2 cellular contexts compared by ENCODE assay signal in the genomic region with DNA sequence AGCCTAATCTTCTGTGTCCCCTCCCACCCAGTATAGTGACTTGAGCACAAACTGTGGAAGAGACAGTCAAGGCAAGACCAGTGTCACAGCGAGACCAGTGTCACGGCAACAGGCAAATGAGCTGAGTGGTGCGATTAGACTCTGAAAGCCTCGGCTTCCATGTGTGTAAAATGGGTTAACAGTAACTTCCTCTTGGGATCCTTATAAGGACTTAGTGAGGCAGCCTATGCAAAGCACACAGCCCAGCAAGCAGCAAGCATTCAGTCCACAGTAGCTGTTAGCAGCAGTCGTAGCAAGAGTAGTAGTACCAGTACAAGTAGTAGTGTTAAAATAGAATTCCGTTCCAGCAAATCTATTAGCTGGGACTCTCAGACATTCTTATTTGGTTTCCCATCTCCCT.
TF ChIP-seq lines count a peak whose summit lies in the region.

No MANE protein-coding gene starts in this region.

TF ChIP-seq in GM23338, 12 proteins besides CTCF, POLR2A, EP300 and RAD21 (continues in another document):
- TF ChIP-seq JUNB (IDR thresholded peaks at IDR 0.05; ENCODE audit: unreplicated experiment): no peak
- TF ChIP-seq, protein P1, sequence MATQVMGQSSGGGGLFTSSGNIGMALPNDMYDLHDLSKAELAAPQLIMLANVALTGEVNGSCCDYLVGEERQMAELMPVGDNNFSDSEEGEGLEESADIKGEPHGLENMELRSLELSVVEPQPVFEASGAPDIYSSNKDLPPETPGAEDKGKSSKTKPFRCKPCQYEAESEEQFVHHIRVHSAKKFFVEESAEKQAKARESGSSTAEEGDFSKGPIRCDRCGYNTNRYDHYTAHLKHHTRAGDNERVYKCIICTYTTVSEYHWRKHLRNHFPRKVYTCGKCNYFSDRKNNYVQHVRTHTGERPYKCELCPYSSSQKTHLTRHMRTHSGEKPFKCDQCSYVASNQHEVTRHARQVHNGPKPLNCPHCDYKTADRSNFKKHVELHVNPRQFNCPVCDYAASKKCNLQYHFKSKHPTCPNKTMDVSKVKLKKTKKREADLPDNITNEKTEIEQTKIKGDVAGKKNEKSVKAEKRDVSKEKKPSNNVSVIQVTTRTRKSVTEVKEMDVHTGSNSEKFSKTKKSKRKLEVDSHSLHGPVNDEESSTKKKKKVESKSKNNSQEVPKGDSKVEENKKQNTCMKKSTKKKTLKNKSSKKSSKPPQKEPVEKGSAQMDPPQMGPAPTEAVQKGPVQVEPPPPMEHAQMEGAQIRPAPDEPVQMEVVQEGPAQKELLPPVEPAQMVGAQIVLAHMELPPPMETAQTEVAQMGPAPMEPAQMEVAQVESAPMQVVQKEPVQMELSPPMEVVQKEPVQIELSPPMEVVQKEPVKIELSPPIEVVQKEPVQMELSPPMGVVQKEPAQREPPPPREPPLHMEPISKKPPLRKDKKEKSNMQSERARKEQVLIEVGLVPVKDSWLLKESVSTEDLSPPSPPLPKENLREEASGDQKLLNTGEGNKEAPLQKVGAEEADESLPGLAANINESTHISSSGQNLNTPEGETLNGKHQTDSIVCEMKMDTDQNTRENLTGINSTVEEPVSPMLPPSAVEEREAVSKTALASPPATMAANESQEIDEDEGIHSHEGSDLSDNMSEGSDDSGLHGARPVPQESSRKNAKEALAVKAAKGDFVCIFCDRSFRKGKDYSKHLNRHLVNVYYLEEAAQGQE (IDR thresholded peaks at IDR 0.05; ENCODE audit: unreplicated experiment): no peak
- TF ChIP-seq POLR2AphosphoS5 (IDR thresholded peaks at IDR 0.05; ENCODE audit: low read depth): no peak
- no peak for TF ChIP-seq EZH2phosphoT487 (IDR thresholded peaks at IDR 0.05; ENCODE audit: unreplicated experiment)
- no peak for TF ChIP-seq NANOG (IDR thresholded peaks at IDR 0.05; ENCODE audit: borderline replicate concordance)
- TF ChIP-seq STAT1 (IDR thresholded peaks at IDR 0.05; ENCODE audit: unreplicated experiment): no peak
- TF ChIP-seq ZNF331 (CRISPR knock-in tag; IDR thresholded peaks at IDR 0.05; ENCODE audit: low read depth): no peak
- no peak for TF ChIP-seq CREB1 (CRISPR knock-in tag; IDR thresholded peaks at IDR 0.05; ENCODE audit: low read depth)
- TF ChIP-seq ZNF114 (CRISPR knock-in tag; IDR thresholded peaks at IDR 0.05): no peak
- TF ChIP-seq EZH2 (IDR thresholded peaks at IDR 0.05; ENCODE audit: low read depth, unreplicated experiment): no peak
- TF ChIP-seq, protein P2, sequence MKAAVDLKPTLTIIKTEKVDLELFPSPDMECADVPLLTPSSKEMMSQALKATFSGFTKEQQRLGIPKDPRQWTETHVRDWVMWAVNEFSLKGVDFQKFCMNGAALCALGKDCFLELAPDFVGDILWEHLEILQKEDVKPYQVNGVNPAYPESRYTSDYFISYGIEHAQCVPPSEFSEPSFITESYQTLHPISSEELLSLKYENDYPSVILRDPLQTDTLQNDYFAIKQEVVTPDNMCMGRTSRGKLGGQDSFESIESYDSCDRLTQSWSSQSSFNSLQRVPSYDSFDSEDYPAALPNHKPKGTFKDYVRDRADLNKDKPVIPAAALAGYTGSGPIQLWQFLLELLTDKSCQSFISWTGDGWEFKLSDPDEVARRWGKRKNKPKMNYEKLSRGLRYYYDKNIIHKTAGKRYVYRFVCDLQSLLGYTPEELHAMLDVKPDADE (IDR thresholded peaks at IDR 0.05): no peak

TF ChIP-seq in H1, 55 proteins besides CTCF, POLR2A, EP300 and RAD21:
- TF ChIP-seq SP2 (IDR thresholded peaks at IDR 0.05; ENCODE audit: low read length): no peak
- TF ChIP-seq TCF12 (IDR thresholded peaks at IDR 0.05; ENCODE audit: low read depth, low read length): no peak
- TF ChIP-seq NRF1 (IDR thresholded peaks at IDR 0.05; ENCODE audit: low read depth, low read length): no peak
- TF ChIP-seq TAF1 (IDR thresholded peaks at IDR 0.05; ENCODE audit: low read depth, low read length): no peak
- TF ChIP-seq KDM1A (IDR thresholded peaks at IDR 0.05; ENCODE audit: borderline replicate concordance, low read length): peak; percentile 43; the same call in 1 of the 2 replicates
- no peak for TF ChIP-seq YY1 (IDR thresholded peaks at IDR 0.05; ENCODE audit: low read depth, low read length)
- no peak for TF ChIP-seq SIRT6 (IDR thresholded peaks at IDR 0.05; ENCODE audit: low read length)
- no peak for TF ChIP-seq POU5F1 (IDR thresholded peaks at IDR 0.05; ENCODE audit: low read depth, low read length)
